Comparison of ENCODE assay signal across 32 cellular contexts in the genomic region with DNA sequence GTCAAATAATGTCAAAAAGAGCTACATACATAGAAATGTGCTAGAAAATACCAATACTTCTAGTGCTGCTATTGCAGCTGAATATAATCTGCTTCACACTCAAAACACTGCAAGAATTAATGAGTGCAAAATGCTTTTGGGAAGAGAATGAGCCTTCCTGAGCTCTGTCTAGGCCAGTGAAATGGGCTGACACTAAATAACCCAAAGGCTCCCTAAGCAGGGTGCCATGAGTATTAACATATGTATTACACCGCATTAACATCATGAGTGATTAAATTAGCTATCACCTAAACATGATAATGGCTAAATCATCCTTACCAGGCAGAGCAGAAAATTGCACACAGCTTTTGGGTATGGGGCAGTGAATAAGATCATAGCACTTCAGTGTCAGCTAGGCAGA.
"Had no signal": no experiment of that assay in that cellular context is flagged by ENCODE, and none has a peak within 500 bp of the region (broad histone marks: within the 10 kb centered on the region; RNA-seq: fewer than 3 reads in every experiment).

No MANE protein-coding gene starts in this region.

- H3K27me3 ChIP-seq: MG63 had no signal

- H3K36me3 ChIP-seq: MG63 had no signal

- DNase-seq: Karpas-422, Kasumi-1, MG63, MM.1S, MV-4-11, NCI-H1048, NCI-H1092, NCI-H1092 treated with DMSO at 0.1 percent for 48 hours, NCI-H1417 treated with DMSO at 0.1 percent for 48 hours, NCI-H1436, NCI-H1436 treated with DMSO at 0.1 percent for 48 hours, NCI-H146, NCI-H1694, NCI-H1694 treated with DMSO at 0.1 percent for 48 hours, NCI-H187, NCI-H187 treated with DMSO at 0.1 percent for 48 hours, NCI-H1930, NCI-H2029, NCI-H2029 treated with DMSO at 0.1 percent for 48 hours, NCI-H2081, NCI-H2081 treated with DMSO at 0.1 percent for 48 hours, NCI-H2107, NCI-H2171, NCI-H2171 treated with DMSO at 0.1 percent for 48 hours, NCI-H2227 treated with DMSO at 0.1 percent for 48 hours, NCI-H226, NCI-H345, NCI-H446, NCI-H446 treated with DMSO at 0.1 percent for 48 hours, NCI-H510A, NCI-H510A treated with DMSO at 0.1 percent for 48 hours, NCI-H524 had no signal

- H3K9me3 ChIP-seq: MG63 had no signal

- H3K4me3 ChIP-seq: MG63 had no signal
